In the genomic region with DNA sequence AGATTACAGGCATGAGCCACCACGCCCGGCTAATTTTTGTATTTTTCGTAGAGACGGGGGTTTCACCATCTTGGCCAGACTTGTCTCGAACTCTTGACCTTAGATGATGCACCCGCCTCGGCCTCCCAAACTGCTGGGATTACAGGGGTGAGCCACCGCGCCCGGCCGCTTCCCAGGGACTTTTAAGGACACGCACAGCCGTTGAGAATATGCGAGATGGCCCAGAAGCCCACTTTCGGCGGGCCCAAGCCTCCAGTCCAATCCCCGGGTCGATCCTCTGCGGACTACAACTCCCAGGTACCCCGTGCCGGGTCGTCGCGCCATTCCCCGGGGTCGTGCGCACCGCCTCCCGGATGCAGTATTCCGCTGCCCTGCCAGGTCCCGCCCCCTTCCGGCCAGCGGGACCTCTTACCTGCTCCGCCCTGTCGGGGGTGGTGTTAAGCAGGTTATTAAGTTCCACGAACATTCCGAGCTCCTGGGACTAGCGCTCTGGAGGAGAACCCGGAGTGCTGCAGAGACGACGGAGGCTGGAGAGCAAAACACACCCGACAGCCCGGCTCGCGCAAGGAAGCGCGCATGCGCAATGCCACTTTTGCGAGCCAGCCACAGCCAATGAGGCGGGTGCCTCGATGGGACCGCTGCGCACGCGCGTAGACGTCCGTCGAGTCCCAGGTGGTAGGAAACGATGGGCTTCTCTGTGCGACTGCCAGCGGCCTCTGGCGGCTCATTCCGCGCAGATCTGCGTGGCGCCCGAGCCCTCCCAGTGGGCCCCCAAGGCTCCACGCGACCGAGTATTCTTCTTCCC, we compare ENCODE assay signal across 8 cellular contexts. TPM values are rescaled to one million over a fixed set of nuclear protein-coding genes. Genes with fewer than 3 reads are reported as not detected.
DNase-seq lines count a peak whose midpoint lies in the region; ATAC-seq and TF ChIP-seq lines count a peak whose summit lies in the region.

A gene with protein sequence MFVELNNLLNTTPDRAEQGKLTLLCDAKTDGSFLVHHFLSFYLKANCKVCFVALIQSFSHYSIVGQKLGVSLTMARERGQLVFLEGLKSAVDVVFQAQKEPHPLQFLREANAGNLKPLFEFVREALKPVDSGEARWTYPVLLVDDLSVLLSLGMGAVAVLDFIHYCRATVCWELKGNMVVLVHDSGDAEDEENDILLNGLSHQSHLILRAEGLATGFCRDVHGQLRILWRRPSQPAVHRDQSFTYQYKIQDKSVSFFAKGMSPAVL (minus strand): TSS at position 588 of the 805 bp plus-strand sequence. CDS start 122 bp downstream, at position 466.

- no peaks in the 10 kb centered on the region for H3K27me3 ChIP-seq in mucosa of stomach (ENCODE audit: control insufficient read depth, insufficient read depth, low read length)

- DNase-seq in DMS79 treated with DMSO at 0.1 percent for 48 hours (lab: John Stamatoyannopoulos, UW), result peak; percentile 79
- DNase-seq in KG1 (lab: John Stamatoyannopoulos, UW), result peak; percentile 97
- DNase-seq in activated T-cell treated with anti-CD3 and anti-CD28 coated beads, Interleukin-2, amount 50 U/mL, for 24 hours, result peak; percentile 98
- DNase-seq in erythroblast (lab: John Stamatoyannopoulos, UW), result peak; percentile 98 to 99
- DNase-seq in stimulated activated CD8-positive, alpha-beta memory T cell treated with anti-CD3 and anti-CD28 coated beads, Interleukin-7, amount 100 ng/mL, for 1 hour (ENCODE audit: low read depth in 2 of 2), result peak; percentile 91 to 92

- no peaks in the 10 kb centered on the region for H3K9me3 Mint-ChIP-seq in activated T-cell treated with anti-CD3 and anti-CD28 coated beads, Interleukin-2, amount 50 U/mL, for 24 hours

- peak; percentile 91 for ATAC-seq in GM21723 (IDR thresholded peaks at IDR 0.05; ENCODE audit: unreplicated experiment)

- TF ChIP-seq POLR2A in erythroblast (IDR thresholded peaks at IDR 0.05; ENCODE audit: low read length), result peak; percentile 92

- H3K9me3 ChIP-seq in mucosa of stomach (ENCODE audit: control insufficient read depth, low read length), result no peaks in the 10 kb centered on the region

- H3K9ac ChIP-seq in mucosa of stomach (ENCODE audit: low read length), result peak within 1 kb of the TSS; percentile 69

- H3K4me1 ChIP-seq in mucosa of stomach (ENCODE audit: control insufficient read depth, insufficient read depth, low read length), result no peaks in the 10 kb centered on the region

- peaks cover 19% of the 10 kb centered on the region for H3K4me1 Mint-ChIP-seq in activated T-cell treated with anti-CD3 and anti-CD28 coated beads, Interleukin-2, amount 50 U/mL, for 24 hours (ENCODE audit: low read depth)

- peak within 1 kb of the TSS; percentile 100 for H3K27ac Mint-ChIP-seq in activated T-cell treated with anti-CD3 and anti-CD28 coated beads, Interleukin-2, amount 50 U/mL, for 24 hours

- no peaks in the 10 kb centered on the region for H3K27me3 Mint-ChIP-seq in activated T-cell treated with anti-CD3 and anti-CD28 coated beads, Interleukin-2, amount 50 U/mL, for 24 hours

- H3K36me3 ChIP-seq in mucosa of stomach (ENCODE audit: control insufficient read depth, insufficient read depth, low read length), result no peaks in the 10 kb centered on the region

- peak within 1 kb of the TSS; percentile 97 for H3K4me3 ChIP-seq in mucosa of stomach (ENCODE audit: low read length)

- peak within 1 kb of the TSS; percentile 98 for H3K4me3 Mint-ChIP-seq in activated T-cell treated with anti-CD3 and anti-CD28 coated beads, Interleukin-2, amount 50 U/mL, for 24 hours

- H3K36me3 Mint-ChIP-seq in activated T-cell treated with anti-CD3 and anti-CD28 coated beads, Interleukin-2, amount 50 U/mL, for 24 hours (ENCODE audit: low read depth), result peaks cover 48% of the 10 kb centered on the region

TF ChIP-seq in PFSK-1, 5 proteins besides CTCF, POLR2A, EP300 and RAD21:
- peak; percentile 61 for TF ChIP-seq FOXP2 (optimal IDR thresholded peaks at IDR 0.05; ENCODE audit: borderline replicate concordance, extremely low read depth, extremely low read length, insufficient read depth)
- TF ChIP-seq, protein P1, sequence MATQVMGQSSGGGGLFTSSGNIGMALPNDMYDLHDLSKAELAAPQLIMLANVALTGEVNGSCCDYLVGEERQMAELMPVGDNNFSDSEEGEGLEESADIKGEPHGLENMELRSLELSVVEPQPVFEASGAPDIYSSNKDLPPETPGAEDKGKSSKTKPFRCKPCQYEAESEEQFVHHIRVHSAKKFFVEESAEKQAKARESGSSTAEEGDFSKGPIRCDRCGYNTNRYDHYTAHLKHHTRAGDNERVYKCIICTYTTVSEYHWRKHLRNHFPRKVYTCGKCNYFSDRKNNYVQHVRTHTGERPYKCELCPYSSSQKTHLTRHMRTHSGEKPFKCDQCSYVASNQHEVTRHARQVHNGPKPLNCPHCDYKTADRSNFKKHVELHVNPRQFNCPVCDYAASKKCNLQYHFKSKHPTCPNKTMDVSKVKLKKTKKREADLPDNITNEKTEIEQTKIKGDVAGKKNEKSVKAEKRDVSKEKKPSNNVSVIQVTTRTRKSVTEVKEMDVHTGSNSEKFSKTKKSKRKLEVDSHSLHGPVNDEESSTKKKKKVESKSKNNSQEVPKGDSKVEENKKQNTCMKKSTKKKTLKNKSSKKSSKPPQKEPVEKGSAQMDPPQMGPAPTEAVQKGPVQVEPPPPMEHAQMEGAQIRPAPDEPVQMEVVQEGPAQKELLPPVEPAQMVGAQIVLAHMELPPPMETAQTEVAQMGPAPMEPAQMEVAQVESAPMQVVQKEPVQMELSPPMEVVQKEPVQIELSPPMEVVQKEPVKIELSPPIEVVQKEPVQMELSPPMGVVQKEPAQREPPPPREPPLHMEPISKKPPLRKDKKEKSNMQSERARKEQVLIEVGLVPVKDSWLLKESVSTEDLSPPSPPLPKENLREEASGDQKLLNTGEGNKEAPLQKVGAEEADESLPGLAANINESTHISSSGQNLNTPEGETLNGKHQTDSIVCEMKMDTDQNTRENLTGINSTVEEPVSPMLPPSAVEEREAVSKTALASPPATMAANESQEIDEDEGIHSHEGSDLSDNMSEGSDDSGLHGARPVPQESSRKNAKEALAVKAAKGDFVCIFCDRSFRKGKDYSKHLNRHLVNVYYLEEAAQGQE (IDR thresholded peaks at IDR 0.05; ENCODE audit: insufficient read depth in 1 of 2, low read depth in 2 of 2, low read length in 2 of 2), result no peak
- peak; percentile 23 for TF ChIP-seq TAF1 (IDR thresholded peaks at IDR 0.05; ENCODE audit: borderline replicate concordance, insufficient read depth, low read length)
- no peak for TF ChIP-seq SIN3A (IDR thresholded peaks at IDR 0.05; ENCODE audit: borderline replicate concordance, insufficient read depth, low read length)
- TF ChIP-seq POLR2AphosphoS5 (IDR thresholded peaks at IDR 0.05; ENCODE audit: low read depth, low read length), result peak; percentile 79; the same call in 1 of the 2 replicates

RNA-seq across cellular contexts. Expression of the gene that starts here (rescaled TPM):
- polyA plus RNA-seq in PFSK-1 (2012; ENCODE audit: insufficient read length, low read depth), result 25.6 TPM

Comparison
In these comparisons a context has a peak if more than half of its experiments do, and no peak if none do; other contexts are left out.
1. Peak in every context shown above with its lines: DNase-seq, ATAC-seq and H3K4me3 ChIP-seq.